In genomic region chr1:169106921-169107672, GRCh38 we compare ENCODE assay signal across 8 cellular contexts. TPM values are rescaled to one million over a fixed set of nuclear protein-coding genes. Genes with fewer than 3 reads are reported as not detected.
DNase-seq lines count a peak whose midpoint lies in the region; ATAC-seq and TF ChIP-seq lines count a peak whose summit lies in the region.

No MANE protein-coding gene starts in this region.

- under 1% methylated on average over 32 of the region's 42 CpGs for WGBS in SK-N-SH (ENCODE audit: low lambda C conversion rate)
- WGBS in sigmoid colon, 2 donors: 1 to 3% methylated on average over 42 of the region's 42 CpGs

- peaks cover 23% of the 10 kb centered on the region for H3F3A ChIP-seq in SK-N-SH (replicated peaks; ENCODE audit: insufficient read depth)

- CTCF ChIA-PET in SK-N-SH (lab: Yijun Ruan, JAX): interaction anchor here (0.6 to 8.9 kb wide), 4 partner anchors 73 to 500 kb away, joined by 3 to 92 read pairs (median 20); no protein-coding TSS in a partner anchor

- no peak for TF ChIP-seq RAD21 in SK-N-SH (IDR thresholded peaks at IDR 0.05; ENCODE audit: low read length)

- no peak for TF ChIP-seq EP300 in SK-N-SH (IDR thresholded peaks at IDR 0.05; ENCODE audit: borderline replicate concordance in 1 of 2, low read depth in 1 of 2, low read length in 1 of 2)
- TF ChIP-seq EP300 in sigmoid colon (IDR thresholded peaks at IDR 0.05): no peak

- peaks cover 56% of the 10 kb centered on the region for H3K79me2 ChIP-seq in SK-N-SH (ENCODE audit: insufficient read depth)

- intact Hi-C loops in sigmoid colon (cut with DNase I): loop anchor here (1.0 to 10.0 kb wide), 7 partner anchors 53 to 882 kb away; partner anchors contain the start of gene SFT2D2

- no peaks in the 10 kb centered on the region for H3K9me2 ChIP-seq in SK-N-SH

- H3K36me3 ChIP-seq in SK-N-SH (replicated peaks in 1 of 2; ENCODE audit: control insufficient read depth in 1 of 2, insufficient read depth in 2 of 2, low read length in 1 of 2) (peaks cover 9 to 11% of the 10 kb centered on the region in 2 experiments), right atrium auricular region (peaks cover 9% of the 10 kb centered on the region), sigmoid colon (peaks cover 4 to 9% (median 8%) of the 10 kb centered on the region in 4 donors)

- peak overlapping the region; percentile 81 for H3K4me2 ChIP-seq in SK-N-SH

- TF ChIP-seq POLR2A in sigmoid colon (IDR thresholded peaks at IDR 0.05): no peak

- H3K4me3 ChIP-seq in SK-N-SH (ENCODE audit: low read depth in 2 of 2, low read length in 1 of 2): peak overlapping the region; percentile 84 to 85
- peak overlapping the region; percentile 59 for H3K4me3 ChIP-seq in LNCaP clone FGC (ENCODE audit: low read depth, low read length)
- peak overlapping the region; percentile 73 to 83 for H3K4me3 ChIP-seq in right atrium auricular region
- peak overlapping the region; percentile 69 to 99 (median 98) for H3K4me3 ChIP-seq in sigmoid colon

- peaks cover 27 to 67% of the 10 kb centered on the region in 2 experiments for H3K4me1 ChIP-seq in SK-N-SH (ENCODE audit: control insufficient read depth in 1 of 2, insufficient read depth in 2 of 2, low read depth in 1 of 2, low read length in 1 of 2)
- peaks cover 0 to 65% of the 10 kb centered on the region in 2 donors for H3K4me1 ChIP-seq in right atrium auricular region
- peaks cover 0 to 55% (median 46%) of the 10 kb centered on the region in 4 donors for H3K4me1 ChIP-seq in sigmoid colon

- POLR2A ChIA-PET in SK-N-SH (lab: Yijun Ruan, JAX): interaction anchor here (0.6 to 1.6 kb wide), 7 partner anchors 9 to 417 kb away, joined by 3 to 9 read pairs (median 4); partner anchors contain the start of gene DPT

- H3K27ac ChIP-seq in SK-N-SH (ENCODE audit: low read depth in 2 of 2, low read length in 1 of 2) (peak overlapping the region; percentile 95 to 97), right atrium auricular region (peak overlapping the region; percentile 93 to 96), sigmoid colon (peak overlapping the region; percentile 96 to 97 (median 97))

- H4K20me1 ChIP-seq in SK-N-SH (ENCODE audit: insufficient read depth): no peaks in the 10 kb centered on the region

- H3K9ac ChIP-seq in SK-N-SH: peak overlapping the region; percentile 85

- no peak for TF ChIP-seq CTCF in SK-N-SH (IDR thresholded peaks at IDR 0.05)
- 0 out of 2 replicates have a peak, but pooled peaks have one; percentile 1 for TF ChIP-seq CTCF in LNCaP clone FGC (IDR thresholded peaks at IDR 0.05; ENCODE audit: control insufficient read depth, extremely low read depth, insufficient read depth)
- TF ChIP-seq CTCF in right atrium auricular region (IDR thresholded peaks at IDR 0.05): no peak
- TF ChIP-seq CTCF in sigmoid colon (IDR thresholded peaks at IDR 0.05): no peak

- peak overlapping the region; percentile 57 for H2AFZ ChIP-seq in SK-N-SH (ENCODE audit: low read depth)

- DNase-seq in SK-N-SH: peak; percentile 59
- no peak for DNase-seq in LNCaP clone FGC (ENCODE audit: low read depth)
- DNase-seq in activated T-helper 9 cell treated with anti-CD3 and anti-CD28 coated beads, Interleukin-2, amount 50 U/mL, for 16 hours (ENCODE audit: low read depth): peak; percentile 2
- no peak for DNase-seq in right atrium auricular region (ENCODE audit: low spot score)
- DNase-seq in sigmoid colon: no peak
- no peak for DNase-seq in amniotic stem cell (lab: John Stamatoyannopoulos, UW)

- no peaks in the 10 kb centered on the region for H3K27me3 ChIP-seq in SK-N-SH (ENCODE audit: insufficient read depth)
- no peaks in the 10 kb centered on the region for H3K27me3 ChIP-seq in right atrium auricular region
- H3K27me3 ChIP-seq in sigmoid colon: no peaks in the 10 kb centered on the region

- H3K9me3 ChIP-seq in SK-N-SH (no peaks in the 10 kb centered on the region), right atrium auricular region (no peaks in the 10 kb centered on the region), sigmoid colon (no peaks in the 10 kb centered on the region)

- ATAC-seq in SK-N-SH treated with all-trans-retinoic acid at 6 μM for 48 hours (no peak), GM18907 (IDR thresholded peaks at IDR 0.05; ENCODE audit: unreplicated experiment) (no peak)

TF ChIP-seq in SK-N-SH, 30 proteins besides CTCF, POLR2A, EP300 and RAD21:
- TF ChIP-seq MXI1 (IDR thresholded peaks at IDR 0.05; ENCODE audit: low read depth, low read length) (no peak), JUND (IDR thresholded peaks at IDR 0.05) (no peak), REST (IDR thresholded peaks at IDR 0.05; ENCODE audit: low read depth, low read length) (no peak), POLR2AphosphoS5 (IDR thresholded peaks at IDR 0.05; ENCODE audit: low read depth, low read length) (no peak), FOSL2 (IDR thresholded peaks at IDR 0.05; ENCODE audit: borderline replicate concordance, low read depth) (no peak), TAF1 (IDR thresholded peaks at IDR 0.05; ENCODE audit: borderline replicate concordance, low read depth, low read length) (no peak), FOXM1 (IDR thresholded peaks at IDR 0.05; ENCODE audit: low read depth) (no peak), FOXJ3 (CRISPR knock-in tag; IDR thresholded peaks at IDR 0.05) (no peak), TCF12 (IDR thresholded peaks at IDR 0.05) (no peak), NFIC (IDR thresholded peaks at IDR 0.05; ENCODE audit: borderline replicate concordance) (no peak)

TF ChIP-seq in SK-N-SH treated with all-trans-retinoic acid at 6 μM for 48 hours, 23 proteins besides CTCF, POLR2A, EP300 and RAD21 (continues in another document):
- TF ChIP-seq, protein P1, sequence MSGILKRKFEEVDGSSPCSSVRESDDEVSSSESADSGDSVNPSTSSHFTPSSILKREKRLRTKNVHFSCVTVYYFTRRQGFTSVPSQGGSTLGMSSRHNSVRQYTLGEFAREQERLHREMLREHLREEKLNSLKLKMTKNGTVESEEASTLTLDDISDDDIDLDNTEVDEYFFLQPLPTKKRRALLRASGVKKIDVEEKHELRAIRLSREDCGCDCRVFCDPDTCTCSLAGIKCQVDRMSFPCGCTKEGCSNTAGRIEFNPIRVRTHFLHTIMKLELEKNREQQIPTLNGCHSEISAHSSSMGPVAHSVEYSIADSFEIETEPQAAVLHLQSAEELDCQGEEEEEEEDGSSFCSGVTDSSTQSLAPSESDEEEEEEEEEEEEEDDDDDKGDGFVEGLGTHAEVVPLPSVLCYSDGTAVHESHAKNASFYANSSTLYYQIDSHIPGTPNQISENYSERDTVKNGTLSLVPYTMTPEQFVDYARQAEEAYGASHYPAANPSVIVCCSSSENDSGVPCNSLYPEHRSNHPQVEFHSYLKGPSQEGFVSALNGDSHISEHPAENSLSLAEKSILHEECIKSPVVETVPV (CRISPR knock-in tag; IDR thresholded peaks at IDR 0.05): no peak
- no peak for TF ChIP-seq BACH2 (CRISPR knock-in tag; IDR thresholded peaks at IDR 0.05; ENCODE audit: borderline replicate concordance)
- no peak for TF ChIP-seq TOX (CRISPR knock-in tag; IDR thresholded peaks at IDR 0.05; ENCODE audit: borderline replicate concordance)
- TF ChIP-seq ISL1 (CRISPR knock-in tag; IDR thresholded peaks at IDR 0.05): no peak
- TF ChIP-seq POU6F1 (CRISPR knock-in tag; IDR thresholded peaks at IDR 0.05; ENCODE audit: borderline replicate concordance, low read depth): no peak
- no peak for TF ChIP-seq ZFP3 (CRISPR knock-in tag; IDR thresholded peaks at IDR 0.05)
- no peak for TF ChIP-seq ZFP30 (CRISPR knock-in tag; IDR thresholded peaks at IDR 0.05)
- TF ChIP-seq PATZ1 (CRISPR knock-in tag; IDR thresholded peaks at IDR 0.05; ENCODE audit: borderline replicate concordance): no peak
- no peak for TF ChIP-seq ZC3H10 (CRISPR knock-in tag; IDR thresholded peaks at IDR 0.05)
- TF ChIP-seq TCF4 (CRISPR knock-in tag; IDR thresholded peaks at IDR 0.05; ENCODE audit: borderline replicate concordance): no peak
- no peak for TF ChIP-seq PPARA (CRISPR knock-in tag; IDR thresholded peaks at IDR 0.05; ENCODE audit: borderline replicate concordance)
- TF ChIP-seq OSR1 (CRISPR knock-in tag; IDR thresholded peaks at IDR 0.05): no peak
- TF ChIP-seq ZNF70 (CRISPR knock-in tag; IDR thresholded peaks at IDR 0.05): no peak
- TF ChIP-seq ZNF565 (CRISPR knock-in tag; conservative IDR thresholded peaks at IDR 0.05; ENCODE audit: low read depth): no peak
- no peak for TF ChIP-seq RARB (CRISPR knock-in tag; IDR thresholded peaks at IDR 0.05)
- no peak for TF ChIP-seq SNAI2 (CRISPR knock-in tag; IDR thresholded peaks at IDR 0.05)

RNA-seq across cellular contexts. Expression of gene ATP1B1, which starts 0.6 kb away (rescaled TPM):
- polyA plus RNA-seq in SK-N-SH (2012; rRNA removed) (49.5 and 52.7 TPM in 2 replicates), sigmoid colon (100 to 1,000 TPM in 1 of 3 donors, 10 to 100 TPM in 2; 54.7 to 259 (median 79.1) TPM)
- 64.4 and 75.2 TPM in 2 replicates for polyA plus RNA-seq in SK-N-SH (2012; cell fraction: cytosol; rRNA removed)
- polyA plus RNA-seq in SK-N-SH (2012; cell fraction: nucleus; rRNA removed): 18.5 and 36.8 TPM in 2 replicates
- total RNA-seq in right atrium auricular region (100 to 1,000 TPM; 200 to 342 TPM), sigmoid colon (100 to 1,000 TPM in 3 of 4 donors, 10 to 100 TPM in 1; 92.4 to 118 (median 109) TPM)

Comparison
In these comparisons a context has a peak if more than half of its experiments do, and no peak if none do; other contexts are left out.
1. DNase-seq: peak in SK-N-SH (single experiment) and activated T-helper 9 cell treated with anti-CD3 and anti-CD28 coated beads, Interleukin-2, amount 50 U/mL, for 16 hours (single experiment); none in LNCaP clone FGC (single experiment), right atrium auricular region (single experiment), sigmoid colon (single experiment) and amniotic stem cell (single experiment).
2. Peak in every context shown above with its lines, with median percentiles within 50 percentile points of each other: H3K27ac ChIP-seq and H3K4me3 ChIP-seq.